14 cellular contexts compared by ENCODE assay signal in genomic region chr16:86565644-86566511, GRCh38. TPM values are rescaled to one million over a fixed set of nuclear protein-coding genes. Genes with fewer than 3 reads are reported as not detected.
DNase-seq lines count a peak whose midpoint lies in the region; ATAC-seq and TF ChIP-seq lines count a peak whose summit lies in the region.
"Had no signal": no experiment of that assay in that cellular context is flagged by ENCODE, and none has a peak within 500 bp of the region (broad histone marks: within the 10 kb centered on the region; RNA-seq: fewer than 3 reads in every experiment).

No MANE protein-coding gene starts in this region.

- TF ChIP-seq RAD21 in SK-N-SH (IDR thresholded peaks at IDR 0.05; ENCODE audit: low read length): no peak

- H3K9me2 ChIP-seq in SK-N-SH: no peaks in the 10 kb centered on the region

- no peaks in the 10 kb centered on the region; a peak in 1 of 4 replicates for H3K4me1 ChIP-seq in SK-N-SH (ENCODE audit: control insufficient read depth in 1 of 2, insufficient read depth in 2 of 2, low read depth in 1 of 2, low read length in 1 of 2)
- H3K4me1 ChIP-seq in adipocyte (ENCODE audit: control insufficient read depth, insufficient read depth, low read length): peaks cover 15% of the 10 kb centered on the region
- H3K4me1 ChIP-seq in right cardiac atrium (ENCODE audit: control insufficient read depth, insufficient read depth, low read length): no peaks in the 10 kb centered on the region
- peaks cover 36% of the 10 kb centered on the region for H3K4me1 ChIP-seq in smooth muscle cell (ENCODE audit: low read depth)

- peaks cover 16% of the 10 kb centered on the region; the same call in 1 of the 2 replicates for H4K20me1 ChIP-seq in SK-N-SH (ENCODE audit: insufficient read depth)
- H4K20me1 ChIP-seq in smooth muscle cell (ENCODE audit: low read depth): peaks cover 21% of the 10 kb centered on the region

- no peaks in the 10 kb centered on the region for H3K9me3 ChIP-seq in SK-N-SH
- H3K9me3 ChIP-seq in adipocyte (ENCODE audit: control insufficient read depth, low read length): no peaks in the 10 kb centered on the region
- H3K9me3 ChIP-seq in right cardiac atrium (ENCODE audit: control insufficient read depth, low read length): no peaks in the 10 kb centered on the region
- H3K9me3 ChIP-seq in smooth muscle cell (replicated peaks; ENCODE audit: low read depth): no peaks in the 10 kb centered on the region
- H3K9me3 ChIP-seq: gastroesophageal sphincter, mucosa of descending colon had no signal

- CTCF ChIA-PET in SK-N-SH (lab: Yijun Ruan, JAX): interaction anchor here (3.6 to 5.5 kb wide), 2 partner anchors 496 to 714 kb away, joined by 25 to 56 read pairs; no protein-coding TSS in a partner anchor

- H3K4me3 ChIP-seq in SK-N-SH (ENCODE audit: low read depth in 2 of 2, low read length in 1 of 2) (peak overlapping the region in 1 of 2 experiments; percentile 93; a peak in 2 of 4 replicates), adipocyte (ENCODE audit: low read length) (peak overlapping the region; percentile 81), right cardiac atrium (ENCODE audit: low read length) (peak overlapping the region; percentile 39), smooth muscle cell (peak overlapping the region; percentile 67)
- H3K4me3 ChIP-seq: mucosa of descending colon had no signal

- H3K27me3 ChIP-seq in SK-N-SH (ENCODE audit: insufficient read depth) (peaks cover 23% of the 10 kb centered on the region; the same call in 1 of the 2 replicates), adipocyte (replicated peaks; ENCODE audit: control insufficient read depth, insufficient read depth, low read length) (peaks cover 9% of the 10 kb centered on the region), right cardiac atrium (ENCODE audit: control insufficient read depth, insufficient read depth) (no peaks in the 10 kb centered on the region), smooth muscle cell (ENCODE audit: low read depth) (peaks cover 30% of the 10 kb centered on the region)

- DNase-seq in SK-N-SH: no peak
- DNase-seq in adipocyte (ENCODE audit: low read depth): no peak
- DNase-seq in right cardiac atrium: no peak
- no peak for DNase-seq in smooth muscle cell (lab: John Stamatoyannopoulos, UW; ENCODE audit: unreplicated experiment)
- DNase-seq in DMS79 treated with DMSO at 0.1 percent for 48 hours (lab: John Stamatoyannopoulos, UW): no peak
- no peak for DNase-seq in activated CD4-positive, CD25-positive, alpha-beta regulatory T cell (lab: John Stamatoyannopoulos, UW)
- no peak for DNase-seq in KBM-7
- DNase-seq: activated CD8-positive, alpha-beta memory T cell treated with anti-CD3 and anti-CD28 coated beads, Interleukin-2, amount 10 ng/mL, durations not matched to agents 7 days and 5 days; NCI-H1092 treated with DMSO at 0.1 percent for 48 hours; NK-92 treated with Interleukin-12 subunit alpha and Interleukin-12 subunit beta, amount 100 ng/mL, for 24 hours had no signal

- H3K9ac ChIP-seq in SK-N-SH: no peak overlapping the region; the same call in 1 of the 2 replicates
- peak overlapping the region; percentile 53 for H3K9ac ChIP-seq in adipocyte (ENCODE audit: low read length)
- no peak overlapping the region for H3K9ac ChIP-seq in smooth muscle cell (ENCODE audit: low read depth)

- H3K79me2 ChIP-seq in SK-N-SH (ENCODE audit: insufficient read depth) (peaks cover 41% of the 10 kb centered on the region), smooth muscle cell (ENCODE audit: low read depth) (peaks cover 24% of the 10 kb centered on the region)

- ATAC-seq in SK-N-SH treated with all-trans-retinoic acid at 6 μM for 48 hours (no peak), right cardiac atrium (no peak)
- ATAC-seq: activated CD8-positive, alpha-beta memory T cell treated with anti-CD3 and anti-CD28 coated beads, Interleukin-2, amount 10 ng/mL, durations not matched to agents 7 days and 5 days had no signal

- TF ChIP-seq CTCF in SK-N-SH (IDR thresholded peaks at IDR 0.05): no peak
- no peak for TF ChIP-seq CTCF in smooth muscle cell (IDR thresholded peaks at IDR 0.05; ENCODE audit: borderline replicate concordance, insufficient read depth, poor library complexity, severe bottlenecking)

- H3K36me3 ChIP-seq in SK-N-SH (replicated peaks in 1 of 2; ENCODE audit: control insufficient read depth in 1 of 2, insufficient read depth in 2 of 2, low read length in 1 of 2) (peaks cover 0 to 18% of the 10 kb centered on the region in 2 experiments), adipocyte (ENCODE audit: control insufficient read depth, insufficient read depth, low read length, severe bottlenecking) (no peaks in the 10 kb centered on the region), smooth muscle cell (ENCODE audit: low read depth) (no peaks in the 10 kb centered on the region)
- H3K36me3 ChIP-seq: gastroesophageal sphincter had no signal

- H3K4me2 ChIP-seq in SK-N-SH: peak overlapping the region; percentile 70
- peak overlapping the region; percentile 93 for H3K4me2 ChIP-seq in smooth muscle cell

- intact Hi-C loops in right cardiac atrium (cut with DNase I): loop anchor here in 3 of 4 donors (2.0 to 5.0 kb wide), 3 partner anchors 497 to 713 kb away; no protein-coding TSS in a partner anchor

- WGBS in SK-N-SH (ENCODE audit: low lambda C conversion rate): 16% methylated on average over 31 of the region's 53 CpGs
- 14% methylated on average over 53 of the region's 53 CpGs for WGBS in right cardiac atrium
- 3% methylated on average over 53 of the region's 53 CpGs for WGBS in smooth muscle cell (ENCODE audit: low lambda C conversion rate)

- TF ChIP-seq EP300 in SK-N-SH (IDR thresholded peaks at IDR 0.05; ENCODE audit: borderline replicate concordance in 1 of 2, low read depth in 1 of 2, low read length in 1 of 2): no peak

- POLR2A ChIA-PET in SK-N-SH (lab: Yijun Ruan, JAX): no interaction called here

- in situ Hi-C loops in KBM-7 (cut with MboI; ENCODE audit: low pct_unique_long_range_greater_than_20kb, low sequenced_read_pairs): loop anchor here (25.0 kb wide), 1 partner anchor 496 kb away; no protein-coding TSS in a partner anchor

- no peak overlapping the region for H3K27ac ChIP-seq in SK-N-SH (ENCODE audit: low read depth in 2 of 2, low read length in 1 of 2)
- H3K27ac ChIP-seq in right cardiac atrium (ENCODE audit: low read length): no peak overlapping the region
- no peak overlapping the region for H3K27ac ChIP-seq in smooth muscle cell (ENCODE audit: low read depth)
- H3K27ac ChIP-seq: 22Rv1 had no signal

- H3F3A ChIP-seq in SK-N-SH (replicated peaks; ENCODE audit: insufficient read depth) (peaks cover 15% of the 10 kb centered on the region), smooth muscle cell (ENCODE audit: low read depth) (no peaks in the 10 kb centered on the region)

- peak overlapping the region; percentile 50; the same call in 1 of the 2 replicates for H2AFZ ChIP-seq in SK-N-SH (ENCODE audit: low read depth)
- peak overlapping the region; percentile 82 for H2AFZ ChIP-seq in smooth muscle cell (ENCODE audit: low read depth)

TF ChIP-seq in SK-N-SH, 30 proteins besides CTCF, POLR2A, EP300 and RAD21 (continues in another document):
- no peak for TF ChIP-seq TEAD4 (IDR thresholded peaks at IDR 0.05; ENCODE audit: borderline replicate concordance, insufficient read depth)
- TF ChIP-seq POLR2AphosphoS5 (IDR thresholded peaks at IDR 0.05; ENCODE audit: low read depth, low read length): no peak
- TF ChIP-seq ELF1 (IDR thresholded peaks at IDR 0.05): no peak
- no peak for TF ChIP-seq TCF12 (IDR thresholded peaks at IDR 0.05)
- TF ChIP-seq GABPA (IDR thresholded peaks at IDR 0.05; ENCODE audit: low read depth): no peak

TF ChIP-seq in SK-N-SH treated with all-trans-retinoic acid at 6 μM for 48 hours, 23 proteins besides CTCF, POLR2A, EP300 and RAD21 (continues in another document):
- no peak for TF ChIP-seq CREB5 (CRISPR knock-in tag; IDR thresholded peaks at IDR 0.05; ENCODE audit: low read depth)
- no peak for TF ChIP-seq BACH2 (CRISPR knock-in tag; IDR thresholded peaks at IDR 0.05; ENCODE audit: borderline replicate concordance)
- no peak for TF ChIP-seq TCF4 (CRISPR knock-in tag; IDR thresholded peaks at IDR 0.05; ENCODE audit: borderline replicate concordance)
- no peak for TF ChIP-seq ZFP30 (CRISPR knock-in tag; IDR thresholded peaks at IDR 0.05)

RNA-seq across cellular contexts. Expression of gene FOXC2, which starts 0.8 kb away (rescaled TPM):
- polyA plus RNA-seq in SK-N-SH (2012; rRNA removed): 0.37 and 1.3 TPM in 2 replicates
- 1.1 TPM in 2 replicates for polyA plus RNA-seq in SK-N-SH (2012; cell fraction: cytosol; rRNA removed)
- polyA plus RNA-seq in SK-N-SH (2012; cell fraction: nucleus; rRNA removed): 2.0 TPM in 2 replicates
- total RNA-seq in right cardiac atrium: 1 to 10 TPM; 2.3 to 3.7 (median 2.8) TPM
- 1.1 TPM for polyA plus RNA-seq in right cardiac atrium
- 2.7 and 2.8 TPM in 2 replicates for total RNA-seq in smooth muscle cell
- polyA plus RNA-seq in smooth muscle cell: 18.0 and 18.1 TPM in 2 replicates
- total RNA-seq: activated CD8-positive, alpha-beta memory T cell treated with anti-CD3 and anti-CD28 coated beads, Interleukin-2, amount 10 ng/mL, durations not matched to agents 7 days and 5 days had no signal

RNA-seq across cellular contexts. Expression of gene MTHFSD, which starts 10.8 kb away (rescaled TPM):
- polyA plus RNA-seq in SK-N-SH (2012; rRNA removed) (15.6 and 18.7 TPM in 2 replicates), right cardiac atrium (8.8 TPM), smooth muscle cell (13.3 and 16.5 TPM in 2 replicates)
- polyA plus RNA-seq in SK-N-SH (2012; cell fraction: cytosol; rRNA removed): 5.6 and 8.7 TPM in 2 replicates
- polyA plus RNA-seq in SK-N-SH (2012; cell fraction: nucleus; rRNA removed): 61.2 and 70.2 TPM in 2 replicates
- total RNA-seq in right cardiac atrium (10 to 100 TPM in 3 of 4 donors, 1 to 10 TPM in 1; 9.0 to 14.7 (median 12.5) TPM), smooth muscle cell (14.7 and 23.0 TPM in 2 replicates)

RNA-seq across cellular contexts. Expression of gene FOXL1, which starts 12.5 kb away (rescaled TPM):
- polyA plus RNA-seq in SK-N-SH (2012; rRNA removed) (2.5 and 2.8 TPM in 2 replicates), right cardiac atrium (0.75 TPM), smooth muscle cell (3.8 and 5.4 TPM in 2 replicates)
- polyA plus RNA-seq in SK-N-SH (2012; cell fraction: cytosol; rRNA removed): 1.7 and 2.3 TPM in 2 replicates
- 5.7 and 15.3 TPM in 2 replicates for polyA plus RNA-seq in SK-N-SH (2012; cell fraction: nucleus; rRNA removed)
- total RNA-seq in right cardiac atrium (1 to 10 TPM; 1.3 to 1.8 (median 1.6) TPM), smooth muscle cell (4.6 and 6.8 TPM in 2 replicates)
- total RNA-seq: activated CD8-positive, alpha-beta memory T cell treated with anti-CD3 and anti-CD28 coated beads, Interleukin-2, amount 10 ng/mL, durations not matched to agents 7 days and 5 days had no signal

RNA-seq across cellular contexts. Expression of gene FOXF1, which starts 55.6 kb away (rescaled TPM):
- polyA plus RNA-seq in SK-N-SH (2012; rRNA removed): 0.02 TPM in 1 of 2 replicates, not detected in the other
- 0.01 TPM in 1 of 2 replicates, not detected in the other for polyA plus RNA-seq in SK-N-SH (2012; cell fraction: cytosol; rRNA removed)
- 0.02 and 0.04 TPM in 2 replicates for polyA plus RNA-seq in SK-N-SH (2012; cell fraction: nucleus; rRNA removed)
- under 1 TPM; 0.14 to 0.71 (median 0.28) TPM for total RNA-seq in right cardiac atrium
- polyA plus RNA-seq in right cardiac atrium: 0.84 TPM
- total RNA-seq in smooth muscle cell: 15.6 and 24.7 TPM in 2 replicates
- polyA plus RNA-seq in smooth muscle cell: 30.5 and 31.5 TPM in 2 replicates
- total RNA-seq: activated CD8-positive, alpha-beta memory T cell treated with anti-CD3 and anti-CD28 coated beads, Interleukin-2, amount 10 ng/mL, durations not matched to agents 7 days and 5 days had no signal
